In genomic region chr9:136151214-136151804, GRCh38 we compare ENCODE assay signal across 35 cellular contexts. TPM values are rescaled to one million over a fixed set of nuclear protein-coding genes. Genes with fewer than 3 reads are reported as not detected.
A peak's percentile ranks its signal among the peaks of the same experiment; 100 is the strongest.
DNase-seq lines count a peak whose midpoint lies in the region; ATAC-seq and TF ChIP-seq lines count a peak whose summit lies in the region.
"Had no signal": no experiment of that assay in that cellular context is flagged by ENCODE, and none has a peak within 500 bp of the region (broad histone marks: within the 10 kb centered on the region; RNA-seq: fewer than 3 reads in every experiment).

No MANE protein-coding gene starts in this region.

- H3K4me1 Mint-ChIP-seq in GM23338, result peaks cover 31% of the 10 kb centered on the region
- H3K4me1 Mint-ChIP-seq: activated naive CD8-positive, alpha-beta T cell treated with anti-CD3 and anti-CD28 coated beads, Interleukin-2, amount 10 ng/mL, durations not matched to agents 7 days and 5 days had no signal

- peak; percentile 37 for DNase-seq in A673 (ENCODE audit: low spot score)
- peak; percentile 72 for DNase-seq in GM23338 (ENCODE audit: low spot score)
- peak; percentile 59 for DNase-seq in RWPE2 (ENCODE audit: low spot score)
- no peak for DNase-seq in SKM-1 (lab: John Stamatoyannopoulos, UW; ENCODE audit: unreplicated experiment)
- no peak for DNase-seq in NCI-H2029 treated with DMSO at 0.1 percent for 48 hours (lab: John Stamatoyannopoulos, UW)
- DNase-seq: activated CD4-positive, alpha-beta T cell treated with anti-CD3 and anti-CD28 coated beads for 4 hours; activated gamma-delta T cell treated with Interleukin-2 at 50 U/mL for 16 hours; activated naive CD8-positive, alpha-beta T cell treated with anti-CD3 and anti-CD28 coated beads, Interleukin-2, amount 10 ng/mL, durations not matched to agents 7 days and 5 days; C1 segment of cervical spinal cord; COR-L47; DMS79; effector memory CD4-positive, alpha-beta T cell; GDM1; HFFc6; MM.1S; naive thymus-derived CD8-positive, alpha-beta T cell; NCI-H1930; NCI-H524 treated with DMSO at 0.1 percent for 48 hours; Peyer's patch; psoas muscle; stimulated activated CD4-positive, alpha-beta T cell treated with anti-CD3 and anti-CD28 coated beads, Interleukin-4, amount 100 ng/mL, for 24 hours; SW 1271; tibial artery had no signal

- H3F3A ChIP-seq in GM23338 (replicated peaks; ENCODE audit: low read depth), result 0 out of 2 replicates have a peak, but pooled peaks cover 3% of the 10 kb centered on the region

- intact Hi-C loops in A673 (cut with micrococcal nuclease; ENCODE audit: unreplicated experiment), result no loop called here

- H3K36me3 ChIP-seq in A673 (ENCODE audit: insufficient read depth, low read length, poor library complexity, severe bottlenecking) (no peaks in the 10 kb centered on the region), GM23338 (ENCODE audit: insufficient read depth) (no peaks in the 10 kb centered on the region), RWPE2 (ENCODE audit: low read depth) (no peaks in the 10 kb centered on the region), iPS-18a (ENCODE audit: control insufficient read depth, low read depth, low read length) (no peaks in the 10 kb centered on the region)
- H3K36me3 ChIP-seq: cardiac muscle cell, Peyer's patch, tibial artery had no signal

- H3K9me2 ChIP-seq in GM23338 (ENCODE audit: insufficient read depth), result no peaks in the 10 kb centered on the region

- peak overlapping the region; percentile 56 for H3K4me2 ChIP-seq in GM23338

- CTCF ChIA-PET in A673 (lab: Charles Lee), result no interaction called here

- H3K9me3 Mint-ChIP-seq in GM23338, result peaks cover 7% of the 10 kb centered on the region; the same call in 1 of the 3 replicates
- H3K9me3 Mint-ChIP-seq: activated naive CD8-positive, alpha-beta T cell treated with anti-CD3 and anti-CD28 coated beads, Interleukin-2, amount 10 ng/mL, durations not matched to agents 7 days and 5 days; HFFc6; naive thymus-derived CD8-positive, alpha-beta T cell had no signal

- no peaks in the 10 kb centered on the region for H4K20me1 ChIP-seq in GM23338 (replicated peaks; ENCODE audit: insufficient read depth)

- peak overlapping the region; percentile 41; the same call in 2 of the 3 replicates for H3K4me3 Mint-ChIP-seq in GM23338
- H3K4me3 Mint-ChIP-seq: activated naive CD8-positive, alpha-beta T cell treated with anti-CD3 and anti-CD28 coated beads, Interleukin-2, amount 10 ng/mL, durations not matched to agents 7 days and 5 days; HFFc6; naive thymus-derived CD8-positive, alpha-beta T cell had no signal

- peaks cover 2% of the 10 kb centered on the region; the same call in 2 of the 3 replicates for H3K36me3 Mint-ChIP-seq in GM23338 (ENCODE audit: low read depth)
- H3K36me3 Mint-ChIP-seq: activated naive CD8-positive, alpha-beta T cell treated with anti-CD3 and anti-CD28 coated beads, Interleukin-2, amount 10 ng/mL, durations not matched to agents 7 days and 5 days; naive thymus-derived CD8-positive, alpha-beta T cell had no signal

- TF ChIP-seq CTCF in A673 (conservative IDR thresholded peaks at IDR 0.05; ENCODE audit: low read depth, low read length) (no peak), GM23338 (conservative IDR thresholded peaks at IDR 0.05; ENCODE audit: low read depth in 2 of 2) (no peak), RWPE2 (IDR thresholded peaks at IDR 0.05; ENCODE audit: poor library complexity, severe bottlenecking) (no peak)

- H3K4me3 ChIP-seq in A673 (ENCODE audit: low read depth, low read length, poor library complexity, severe bottlenecking) (no peak overlapping the region), GM23338 (peak overlapping the region; percentile 35; the same call in 1 of the 2 replicates), RWPE2 (ENCODE audit: severe bottlenecking) (no peak overlapping the region), iPS-18a (ENCODE audit: low read length) (peak overlapping the region; percentile 37)
- H3K4me3 ChIP-seq: cardiac muscle cell, coronary artery, lung, Peyer's patch, psoas muscle, tibial artery had no signal

- no peaks in the 10 kb centered on the region for H3K79me2 ChIP-seq in GM23338 (replicated peaks; ENCODE audit: insufficient read depth)

- H3K27me3 ChIP-seq in A673 (replicated peaks; ENCODE audit: insufficient read depth, low read depth, low read length, poor library complexity), result no peaks in the 10 kb centered on the region
- H3K27me3 ChIP-seq in GM23338 (ENCODE audit: insufficient read depth), result no peaks in the 10 kb centered on the region
- peaks cover 17% of the 10 kb centered on the region for H3K27me3 ChIP-seq in RWPE2 (ENCODE audit: insufficient read depth, poor library complexity, severe bottlenecking)
- H3K27me3 ChIP-seq in iPS-18a (ENCODE audit: control insufficient read depth, insufficient read depth, low read length), result peaks cover 38% of the 10 kb centered on the region
- H3K27me3 ChIP-seq: cardiac muscle cell, Peyer's patch had no signal

- H3K27ac Mint-ChIP-seq in GM23338, result peak overlapping the region; percentile 57; the same call in 1 of the 2 replicates
- H3K27ac Mint-ChIP-seq: activated naive CD8-positive, alpha-beta T cell treated with anti-CD3 and anti-CD28 coated beads, Interleukin-2, amount 10 ng/mL, durations not matched to agents 7 days and 5 days; HFFc6; naive thymus-derived CD8-positive, alpha-beta T cell had no signal

- H3K9me3 ChIP-seq in A673 (ENCODE audit: low read depth, low read length, poor library complexity, severe bottlenecking), result no peaks in the 10 kb centered on the region
- H3K9me3 ChIP-seq in RWPE2 (ENCODE audit: severe bottlenecking), result no peaks in the 10 kb centered on the region
- H3K9me3 ChIP-seq in iPS-18a (ENCODE audit: control insufficient read depth, low read depth, low read length), result no peaks in the 10 kb centered on the region
- H3K9me3 ChIP-seq: Peyer's patch, psoas muscle, tibial artery had no signal

- ATAC-seq in GM23338 (peak; percentile 38), RWPE2 (ENCODE audit: low read depth) (no peak), HG02678 (IDR thresholded peaks at IDR 0.05; ENCODE audit: unreplicated experiment) (no peak)
- ATAC-seq: naive thymus-derived CD8-positive, alpha-beta T cell; psoas muscle had no signal

- H3K4me1 ChIP-seq in A673 (ENCODE audit: insufficient read depth, low read length, poor library complexity, severe bottlenecking) (peaks cover 5% of the 10 kb centered on the region), GM23338 (ENCODE audit: insufficient read depth) (peaks cover 12% of the 10 kb centered on the region; the same call in 1 of the 2 replicates), RWPE2 (ENCODE audit: insufficient read depth, poor library complexity, severe bottlenecking) (no peaks in the 10 kb centered on the region), iPS-18a (ENCODE audit: control insufficient read depth, low read depth, low read length) (peaks cover 19% of the 10 kb centered on the region)
- H3K4me1 ChIP-seq: Peyer's patch, psoas muscle, tibial artery had no signal

- no peak overlapping the region for H3K9ac ChIP-seq in iPS-18a (ENCODE audit: low read length)

- H2AFZ ChIP-seq in GM23338, result peak overlapping the region; percentile 76; the same call in 1 of the 2 replicates

- BruUV-seq in A673 (replicated peaks; lab: Mats Ljungman, UMichigan), result no TSS peak

- peaks cover 8% of the 10 kb centered on the region for H3K27me3 Mint-ChIP-seq in GM23338 (ENCODE audit: insufficient read depth, low read depth, poor library complexity)
- H3K27me3 Mint-ChIP-seq: activated naive CD8-positive, alpha-beta T cell treated with anti-CD3 and anti-CD28 coated beads, Interleukin-2, amount 10 ng/mL, durations not matched to agents 7 days and 5 days had no signal

- no peak overlapping the region for H3K27ac ChIP-seq in A673 (ENCODE audit: low read depth, low read length, poor library complexity, severe bottlenecking)
- H3K27ac ChIP-seq in GM23338 (ENCODE audit: low read depth), result no peak overlapping the region
- H3K27ac ChIP-seq in RWPE2 (ENCODE audit: poor library complexity, severe bottlenecking), result no peak overlapping the region
- no peak overlapping the region for H3K27ac ChIP-seq in iPS-18a (ENCODE audit: low read length)
- H3K27ac ChIP-seq: cardiac muscle cell, coronary artery, Peyer's patch, psoas muscle, tibial artery had no signal

- POLR2A ChIA-PET in A673 (lab: Charles Lee; ENCODE audit: low non-redundant PET), result no interaction called here

TF ChIP-seq in GM23338, 12 proteins besides CTCF, POLR2A, EP300 and RAD21 (continues in another document):
- TF ChIP-seq CREB1 (CRISPR knock-in tag; IDR thresholded peaks at IDR 0.05; ENCODE audit: low read depth) (no peak), ZNF331 (CRISPR knock-in tag; IDR thresholded peaks at IDR 0.05; ENCODE audit: low read depth) (no peak), ZNF114 (CRISPR knock-in tag; IDR thresholded peaks at IDR 0.05) (no peak), EZH2phosphoT487 (IDR thresholded peaks at IDR 0.05; ENCODE audit: unreplicated experiment) (no peak), STAT1 (IDR thresholded peaks at IDR 0.05; ENCODE audit: unreplicated experiment) (no peak), NANOG (IDR thresholded peaks at IDR 0.05; ENCODE audit: borderline replicate concordance) (no peak), POLR2AphosphoS5 (IDR thresholded peaks at IDR 0.05; ENCODE audit: low read depth) (no peak)

RNA-seq across cellular contexts. Expression of gene TMEM250, which starts 32.6 kb away (rescaled TPM):
- 44.7 and 48.4 TPM in 2 replicates for total RNA-seq in A673 (2021)
- total RNA-seq in GM23338 (2014; rRNA removed; shearing (Covaris generic)), result 32.6 and 39.2 TPM in 2 replicates
- polyA plus RNA-seq in GM23338 (2016; fragmentation: Nextera tagmentation; extraction: Ambion mirVana), result 11.8 and 12.2 TPM in 2 replicates

RNA-seq across cellular contexts. Expression of gene LHX3, which starts 53.6 kb away (rescaled TPM):
- 0.11 TPM in 1 of 2 replicates, not detected in the other for total RNA-seq in A673 (2021)
- not detected in 2 replicates for total RNA-seq in GM23338 (2014; rRNA removed; shearing (Covaris generic))
- 0.08 TPM in 1 of 2 replicates, not detected in the other for polyA plus RNA-seq in GM23338 (2016; fragmentation: Nextera tagmentation; extraction: Ambion mirVana)
- total RNA-seq: activated CD8-positive, alpha-beta memory T cell treated with anti-CD3 and anti-CD28 coated beads for 36 hours; activated naive CD8-positive, alpha-beta T cell treated with anti-CD3 and anti-CD28 coated beads, Interleukin-2, amount 10 ng/mL, durations not matched to agents 7 days and 5 days; aorta; cardiac muscle cell; epithelial cell of proximal tubule; glomerular endothelial cell; HFFc6; kidney epithelial cell; lung; mononuclear cell; naive thymus-derived CD8-positive, alpha-beta T cell; omental fat pad; Peyer's patch; psoas muscle had no signal
- polyA plus RNA-seq: aorta; cardiac muscle cell; lung; naive thymus-derived CD8-positive, alpha-beta T cell; psoas muscle had no signal

RNA-seq across cellular contexts. Expression of gene NACC2, which starts 56.2 kb away (rescaled TPM):
- total RNA-seq in A673 (2021), result 19.5 and 22.7 TPM in 2 replicates
- 16.5 and 20.8 TPM in 2 replicates for total RNA-seq in GM23338 (2014; rRNA removed; shearing (Covaris generic))
- 3.2 and 3.8 TPM in 2 replicates for polyA plus RNA-seq in GM23338 (2016; fragmentation: Nextera tagmentation; extraction: Ambion mirVana)

Comparison
In these comparisons a context has a peak if more than half of its experiments do, and no peak if none do; other contexts are left out.
1. DNase-seq: peak in A673 (single experiment), GM23338 (single experiment) and RWPE2 (single experiment); none in SKM-1 (single experiment) and NCI-H2029 treated with DMSO at 0.1 percent for 48 hours (single experiment).
2. H3K4me3 ChIP-seq: peak in GM23338 (single experiment) and iPS-18a (single experiment); none in A673 (single experiment) and RWPE2 (single experiment).